ENCODE assay signal across 27 cellular contexts in genomic region chr18:58758606-58759005, GRCh38.
DNase-seq lines count a peak whose midpoint lies in the region; FAIRE-seq and TF ChIP-seq lines count a peak whose summit lies in the region.
"Had no signal": no experiment of that assay in that cellular context is flagged by ENCODE, and none has a peak within 500 bp of the region (broad histone marks: within the 10 kb centered on the region; RNA-seq: fewer than 3 reads in every experiment).

No MANE protein-coding gene starts in this region.

- H3T11ph ChIP-seq in H9 (ENCODE audit: low read length), result no peak overlapping the region

- no peak overlapping the region for H2BK15ac ChIP-seq in H9 (ENCODE audit: low read depth, low read length)

- H3K79me2 ChIP-seq in H9 (ENCODE audit: insufficient read depth, low read length), result no peaks in the 10 kb centered on the region

- H3K9me3 ChIP-seq in H9 (ENCODE audit: control insufficient read depth, low read depth, low read length) (no peaks in the 10 kb centered on the region), spleen (no peaks in the 10 kb centered on the region)
- H3K9me3 ChIP-seq: gastroesophageal sphincter, transverse colon had no signal

- no peak overlapping the region for H4K91ac ChIP-seq in H9 (ENCODE audit: insufficient read length, low read depth, low read length)

- no peak overlapping the region for H2BK5ac ChIP-seq in H9 (ENCODE audit: insufficient read length, low read length)

- H2BK120ac ChIP-seq in H9 (ENCODE audit: low read depth, low read length, poor library complexity, severe bottlenecking), result no peak overlapping the region

- no peak for FAIRE-seq in GM12891 (lab: Jason Lieb, UNC)
- FAIRE-seq: endothelial cell of umbilical vein had no signal

- TF ChIP-seq CTCF in H9 (conservative IDR thresholded peaks at IDR 0.05), result no peak
- no peak for TF ChIP-seq CTCF in spleen (IDR thresholded peaks at IDR 0.05 in 8 of 11, conservative IDR thresholded peaks at IDR 0.05 in 3 of 11)

- CTCF ChIA-PET in activated CD4-positive, alpha-beta T cell treated with anti-CD3 and anti-CD28 coated beads, Interleukin-2, amount 10 ng/mL, durations not matched to agents 7 days and 5 days (lab: Charles Lee), result interaction anchor here (0.6 to 1.4 kb wide), 3 partner anchors 8 to 234 kb away, joined by 3 to 4 read pairs (median 4); no protein-coding TSS in a partner anchor
- CTCF ChIA-PET in activated CD4-positive, alpha-beta memory T cell treated with anti-CD3 and anti-CD28 coated beads, Interleukin-2, amount 10 ng/mL, durations not matched to agents 7 days and 5 days (lab: Charles Lee), result interaction anchor here (1.2 kb wide), 1 partner anchor 10 kb away, joined by 4 read pairs; no protein-coding TSS in a partner anchor

- no peak overlapping the region for H3K18ac ChIP-seq in H9 (ENCODE audit: insufficient read length, low read depth, low read length)

- no peaks in the 10 kb centered on the region for H3K36me3 ChIP-seq in spleen
- H3K36me3 ChIP-seq: gastroesophageal sphincter, transverse colon had no signal

- WGBS in H9 (ENCODE audit: extremely low coverage, insufficient read length, low lambda C conversion rate), result no CpG with 5 or more reads among the region's 9 CpGs
- 88 to 92% (median 90%) methylated on average over 9 of the region's 9 CpGs for WGBS in spleen, 5 donors

- H3K4me1 Mint-ChIP-seq in activated CD4-positive, alpha-beta T cell treated with anti-CD3 and anti-CD28 coated beads, Interleukin-2, amount 10 ng/mL, durations not matched to agents 7 days and 5 days, result peaks cover 52% of the 10 kb centered on the region
- peaks cover 9 to 20% of the 10 kb centered on the region in 2 experiments for H3K4me1 Mint-ChIP-seq in H9
- peaks cover 18% of the 10 kb centered on the region for H3K4me1 Mint-ChIP-seq in activated CD4-positive, alpha-beta memory T cell treated with anti-CD3 and anti-CD28 coated beads, Interleukin-2, amount 10 ng/mL, durations not matched to agents 7 days and 5 days

- POLR2A ChIA-PET in activated CD4-positive, alpha-beta T cell treated with anti-CD3 and anti-CD28 coated beads, Interleukin-2, amount 10 ng/mL, durations not matched to agents 7 days and 5 days (lab: Charles Lee), result no interaction called here
- POLR2A ChIA-PET in activated CD4-positive, alpha-beta memory T cell treated with anti-CD3 and anti-CD28 coated beads, Interleukin-2, amount 10 ng/mL, durations not matched to agents 7 days and 5 days (lab: Charles Lee), result interaction anchor here (1.0 to 1.2 kb wide), 2 partner anchors 59 to 98 kb away, joined by 3 to 4 read pairs; no protein-coding TSS in a partner anchor

- H3K36me3 Mint-ChIP-seq in activated CD4-positive, alpha-beta T cell treated with anti-CD3 and anti-CD28 coated beads, Interleukin-2, amount 10 ng/mL, durations not matched to agents 7 days and 5 days (ENCODE audit: low read depth), result peaks cover 2% of the 10 kb centered on the region
- H3K36me3 Mint-ChIP-seq in H9 (ENCODE audit: insufficient read depth in 1 of 3, low read depth in 3 of 3), result no peaks in the 10 kb centered on the region
- H3K36me3 Mint-ChIP-seq in activated CD4-positive, alpha-beta memory T cell treated with anti-CD3 and anti-CD28 coated beads, Interleukin-2, amount 10 ng/mL, durations not matched to agents 7 days and 5 days (ENCODE audit: low read depth), result no peaks in the 10 kb centered on the region

- H3K4me1 ChIP-seq in H9 (ENCODE audit: insufficient read depth, low read length) (no peaks in the 10 kb centered on the region), spleen (peaks cover 0 to 32% (median 12%) of the 10 kb centered on the region in 6 donors)

- no peak overlapping the region for H4K8ac ChIP-seq in H9 (replicated peaks; ENCODE audit: insufficient read length, low read depth, low read length)

- H3K27me3 Mint-ChIP-seq in activated CD4-positive, alpha-beta T cell treated with anti-CD3 and anti-CD28 coated beads, Interleukin-2, amount 10 ng/mL, durations not matched to agents 7 days and 5 days, result peaks cover 4% of the 10 kb centered on the region
- no peaks in the 10 kb centered on the region; the same call in 1 of the 2 replicates for H3K27me3 Mint-ChIP-seq in H9 (ENCODE audit: low read depth)
- peaks cover 18% of the 10 kb centered on the region for H3K27me3 Mint-ChIP-seq in activated CD4-positive, alpha-beta memory T cell treated with anti-CD3 and anti-CD28 coated beads, Interleukin-2, amount 10 ng/mL, durations not matched to agents 7 days and 5 days
- H3K27me3 Mint-ChIP-seq: CD4-positive, alpha-beta T cell had no signal

- H4K20me1 ChIP-seq in H9 (ENCODE audit: control insufficient read depth, insufficient read depth, insufficient read length), result no peaks in the 10 kb centered on the region

- H3K23ac ChIP-seq in H9 (ENCODE audit: insufficient read length, low read depth, low read length), result no peak overlapping the region

- H3K27ac Mint-ChIP-seq in activated CD4-positive, alpha-beta T cell treated with anti-CD3 and anti-CD28 coated beads, Interleukin-2, amount 10 ng/mL, durations not matched to agents 7 days and 5 days, result peak overlapping the region; percentile 59
- peak overlapping the region in 1 of 3 experiments; percentile 25; a peak in 1 of 7 replicates for H3K27ac Mint-ChIP-seq in H9
- H3K27ac Mint-ChIP-seq in activated CD4-positive, alpha-beta memory T cell treated with anti-CD3 and anti-CD28 coated beads, Interleukin-2, amount 10 ng/mL, durations not matched to agents 7 days and 5 days, result no peak overlapping the region
- H3K27ac Mint-ChIP-seq: CD4-positive, alpha-beta T cell; T-helper 2 cell treated with Interferon-gamma antibody and Interleukin-4, amounts not matched to agents 5 μg/mL and 100 μg/mL, for 36 hours had no signal

- no peak overlapping the region for H4K5ac ChIP-seq in H9 (ENCODE audit: insufficient read length, low read depth, low read length)

- H3K27ac ChIP-seq in H9 (ENCODE audit: insufficient read length, low read depth, low read length), result no peak overlapping the region
- no peak overlapping the region for H3K27ac ChIP-seq in spleen
- H3K27ac ChIP-seq: gastroesophageal sphincter, transverse colon had no signal

- no peak overlapping the region for H3K4me3 ChIP-seq in spleen
- H3K4me3 ChIP-seq: gastroesophageal sphincter, transverse colon had no signal

- DNase-seq in activated CD4-positive, alpha-beta T cell treated with anti-CD3 and anti-CD28 coated beads, Interleukin-2, amount 10 ng/mL, durations not matched to agents 7 days and 5 days, result no peak
- DNase-seq in activated CD4-positive, alpha-beta T cell treated with anti-CD3 and anti-CD28 coated beads, Interleukin-2, amount 50 U/mL, for 4 hours, result no peak
- DNase-seq in H9 (no peak), islet precursor cell (peak; percentile 47), spleen (peak; percentile 51), NCI-H1436 treated with DMSO at 0.1 percent for 48 hours (lab: John Stamatoyannopoulos, UW) (no peak), GM12891 (ENCODE audit: insufficient read length, low spot score) (no peak)
- DNase-seq in activated CD4-positive, alpha-beta memory T cell treated with anti-CD3 and anti-CD28 coated beads, Interleukin-2, amount 10 ng/mL, durations not matched to agents 7 days and 5 days, result no peak
- DNase-seq: activated CD4-positive, alpha-beta T cell treated with anti-CD3 and anti-CD28 coated beads for 1 hour; activated gamma-delta T cell treated with Interleukin-2 at 50 U/mL for 16 hours; activated T-cell treated with anti-CD3 and anti-CD28 coated beads, Interleukin-2, amount 50 U/mL, for 4 hours; AML-193; CD4-positive, alpha-beta T cell; cerebellar nuclear complex; hippocampal formation; mesendoderm; NCI-H1092 treated with DMSO at 0.1 percent for 48 hours; NCI-H187; NCI-H2171 treated with DMSO at 0.1 percent for 48 hours; NCI-H510A; SIG-M5; stimulated activated CD4-positive, alpha-beta T cell treated with anti-CD3 and anti-CD28 coated beads, Interleukin-4, amount 100 ng/mL, for 1 hour; transverse colon had no signal

- no peak overlapping the region for H2AK5ac ChIP-seq in H9 (ENCODE audit: insufficient read length, low read length)

- H2AFZ ChIP-seq in H9 (ENCODE audit: low read length), result no peak overlapping the region

- no peak overlapping the region for H2BK12ac ChIP-seq in H9 (ENCODE audit: insufficient read length, low read depth, low read length)

- TF ChIP-seq POLR2A in spleen (IDR thresholded peaks at IDR 0.05), result no peak
- TF ChIP-seq POLR2A in GM12891 (IDR thresholded peaks at IDR 0.05; ENCODE audit: low read depth, low read length), result no peak

- H3K27me3 ChIP-seq in H9 (ENCODE audit: insufficient read depth, low read length) (no peaks in the 10 kb centered on the region), spleen (replicated peaks in 1 of 7) (peaks cover 0 to 27% (median 0%) of the 10 kb centered on the region in 7 donors)
- H3K27me3 ChIP-seq: transverse colon had no signal

- intact Hi-C loops in spleen (cut with DNase I; ENCODE audit: low total_unique reads), result no loop called here

- H3K4ac ChIP-seq in H9 (ENCODE audit: low read depth, low read length), result no peak overlapping the region

- no peak overlapping the region for H2BK20ac ChIP-seq in H9 (ENCODE audit: low read depth, low read length, poor library complexity, severe bottlenecking)

- no peak overlapping the region for H3K4me3 Mint-ChIP-seq in activated CD4-positive, alpha-beta T cell treated with anti-CD3 and anti-CD28 coated beads, Interleukin-2, amount 10 ng/mL, durations not matched to agents 7 days and 5 days
- H3K4me3 Mint-ChIP-seq in H9, result no peak overlapping the region
- H3K4me3 Mint-ChIP-seq in activated CD4-positive, alpha-beta memory T cell treated with anti-CD3 and anti-CD28 coated beads, Interleukin-2, amount 10 ng/mL, durations not matched to agents 7 days and 5 days, result no peak overlapping the region
- H3K4me3 Mint-ChIP-seq: activated T-cell treated with anti-CD3 and anti-CD28 coated beads, Interleukin-2, amount 50 U/mL, for 4 hours; CD4-positive, alpha-beta T cell; neural crest cell; T-helper 2 cell treated with Interferon-gamma antibody and Interleukin-4, amounts not matched to agents 5 μg/mL and 100 μg/mL, for 36 hours had no signal

- H3K9me3 Mint-ChIP-seq in activated CD4-positive, alpha-beta T cell treated with anti-CD3 and anti-CD28 coated beads, Interleukin-2, amount 10 ng/mL, durations not matched to agents 7 days and 5 days, result no peaks in the 10 kb centered on the region
- H3K9me3 Mint-ChIP-seq in H9, result no peaks in the 10 kb centered on the region
- no peaks in the 10 kb centered on the region for H3K9me3 Mint-ChIP-seq in activated CD4-positive, alpha-beta memory T cell treated with anti-CD3 and anti-CD28 coated beads, Interleukin-2, amount 10 ng/mL, durations not matched to agents 7 days and 5 days
- H3K9me3 Mint-ChIP-seq: activated T-cell treated with anti-CD3 and anti-CD28 coated beads, Interleukin-2, amount 50 U/mL, for 4 hours; CD4-positive, alpha-beta T cell; neural crest cell; T-helper 2 cell treated with Interferon-gamma antibody and Interleukin-4, amounts not matched to agents 5 μg/mL and 100 μg/mL, for 36 hours had no signal

- no peaks in the 10 kb centered on the region for H3K79me1 ChIP-seq in H9 (ENCODE audit: insufficient read depth, low read depth, low read length, poor library complexity, severe bottlenecking)

- 0 out of 2 replicates have a peak overlapping the region, but pooled peaks have one; percentile 53 for H3K14ac ChIP-seq in H9 (ENCODE audit: insufficient read depth, low read length)

- H3K9ac ChIP-seq in H9 (ENCODE audit: extremely low read depth, insufficient read length, low read length), result no peak overlapping the region

- H3K23me2 ChIP-seq in H9 (ENCODE audit: insufficient read length, low read depth, low read length, poor library complexity, severe bottlenecking), result no peaks in the 10 kb centered on the region

- H3K56ac ChIP-seq in H9 (ENCODE audit: insufficient read length, low read depth, low read length), result no peak overlapping the region

- no peak overlapping the region for H3K4me2 ChIP-seq in H9 (ENCODE audit: insufficient read depth, insufficient read length, low read length)

Comparison
In these comparisons a context has a peak if more than half of its experiments do, and no peak if none do; other contexts are left out.
1. DNase-seq: peak in islet precursor cell (single experiment) and spleen (single experiment); none in activated CD4-positive, alpha-beta T cell treated with anti-CD3 and anti-CD28 coated beads, Interleukin-2, amount 10 ng/mL, durations not matched to agents 7 days and 5 days (single experiment), activated CD4-positive, alpha-beta T cell treated with anti-CD3 and anti-CD28 coated beads, Interleukin-2, amount 50 U/mL, for 4 hours (0 of 2), H9 (single experiment), NCI-H1436 treated with DMSO at 0.1 percent for 48 hours (single experiment), GM12891 (single experiment) and activated CD4-positive, alpha-beta memory T cell treated with anti-CD3 and anti-CD28 coated beads, Interleukin-2, amount 10 ng/mL, durations not matched to agents 7 days and 5 days (single experiment).